In the genomic region with DNA sequence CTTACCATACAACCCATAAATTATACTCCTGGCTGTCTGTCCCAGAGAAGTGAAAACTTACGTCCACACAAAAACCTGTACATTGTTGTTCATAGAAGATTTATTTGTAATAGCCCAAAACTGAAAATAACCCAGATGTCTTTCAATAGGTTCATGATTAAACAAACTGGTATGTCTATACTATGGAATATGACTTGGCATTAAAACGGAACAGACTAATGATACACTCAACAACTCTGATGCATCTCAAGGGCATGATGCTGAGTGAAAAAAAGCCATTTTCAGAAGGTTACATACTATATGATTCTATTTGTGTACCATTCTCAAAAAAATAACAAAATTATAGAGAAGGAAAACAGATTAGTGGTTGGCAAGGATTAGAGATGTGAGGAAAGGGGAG, we compare ENCODE assay signal across 24 cellular contexts. TPM values are rescaled to one million over a fixed set of nuclear protein-coding genes. Genes with fewer than 3 reads are reported as not detected.
DNase-seq lines count a peak whose midpoint lies in the region; ATAC-seq and TF ChIP-seq lines count a peak whose summit lies in the region.
"Had no signal": no experiment of that assay in that cellular context is flagged by ENCODE, and none has a peak within 500 bp of the region (broad histone marks: within the 10 kb centered on the region; RNA-seq: fewer than 3 reads in every experiment).

No MANE protein-coding gene starts in this region.

- H3K27me3 Mint-ChIP-seq in HFFc6 (ENCODE audit: insufficient read depth) = no peaks in the 10 kb centered on the region
- H3K27me3 Mint-ChIP-seq: T-cell had no signal

- peaks cover 40% of the 10 kb centered on the region for H3K4me1 Mint-ChIP-seq in HFFc6 (ENCODE audit: low read depth)
- H3K4me1 Mint-ChIP-seq: T-cell had no signal

- H3K4me3 ChIP-seq in AG10803 (ENCODE audit: low read length) = no peak overlapping the region
- H3K4me3 ChIP-seq: SJCRH30 had no signal

- H3K27ac Mint-ChIP-seq in HFFc6 = peak overlapping the region; percentile 23
- H3K27ac Mint-ChIP-seq: CD8-positive, alpha-beta memory T cell; T-cell had no signal

- no peak; the same call in 1 of the 2 replicates for TF ChIP-seq CTCF in AG10803 (conservative IDR thresholded peaks at IDR 0.05; ENCODE audit: low read length)
- TF ChIP-seq CTCF in HFFc6 (IDR thresholded peaks at IDR 0.05) = no peak
- TF ChIP-seq CTCF in foreskin keratinocyte (conservative IDR thresholded peaks at IDR 0.05) = no peak

- H3K36me3 Mint-ChIP-seq in HFFc6 (ENCODE audit: low read depth) = peaks cover 24% of the 10 kb centered on the region
- H3K36me3 Mint-ChIP-seq: CD8-positive, alpha-beta memory T cell; T-cell had no signal

- DNase-seq in AG10803 (ENCODE audit: low read depth) (peak; percentile 36), HFFc6 (peak; percentile 18), amniotic epithelial cell (ENCODE audit: low read depth) (peak; percentile 17), foreskin keratinocyte (peak; percentile 46 to 84), putamen (ENCODE audit: low spot score) (no peak), NK-92 (lab: John Stamatoyannopoulos, UW; ENCODE audit: unreplicated experiment) (no peak)
- DNase-seq: 8988T; CD8-positive, alpha-beta memory T cell; GF-D8; KG1; NCI-H1092; NCI-H1436; NCI-H1930; NCI-H226; NCI-H510A treated with DMSO at 0.1 percent for 48 hours; NCI-H748 treated with DMSO at 0.1 percent for 48 hours; NK-92 treated with Interleukin-12 subunit alpha and Interleukin-12 subunit beta, amount 100 ng/mL, for 24 hours; SJCRH30; T-cell had no signal

- peaks cover 24% of the 10 kb centered on the region for H3K4me1 ChIP-seq in foreskin keratinocyte
- H3K4me1 ChIP-seq: SJCRH30 had no signal

- no peaks in the 10 kb centered on the region for H3K9me3 Mint-ChIP-seq in HFFc6
- H3K9me3 Mint-ChIP-seq: CD8-positive, alpha-beta memory T cell; T-cell had no signal

- no peak overlapping the region for H3K27ac ChIP-seq in foreskin keratinocyte
- H3K27ac ChIP-seq: C4-2B, SJCRH30 had no signal

- no peak overlapping the region for H3K4me3 Mint-ChIP-seq in HFFc6
- H3K4me3 Mint-ChIP-seq: CD8-positive, alpha-beta memory T cell; T-cell had no signal

- H3K27me3 ChIP-seq in foreskin keratinocyte = no peaks in the 10 kb centered on the region
- H3K27me3 ChIP-seq: SJCRH30 had no signal

- ATAC-seq in foreskin keratinocyte (peak; percentile 91), HG02852 (IDR thresholded peaks at IDR 0.05; ENCODE audit: unreplicated experiment) (no peak)
- ATAC-seq: HCT116, HepG2, Panc1, T-cell had no signal

RNA-seq across cellular contexts. Expression of a gene that starts 11.6 kb away (rescaled TPM):
- 1 to 10 TPM; 4.1 to 9.2 (median 7.3) TPM for total RNA-seq in HFFc6 (2021; fragmentation: NEBNext Ultra II Directional; extraction: Animal tissue kit (Norgen Biotek cat#: 25700))
- 10.8 and 15.6 TPM in 2 replicates for total RNA-seq in foreskin keratinocyte
- polyA plus RNA-seq in foreskin keratinocyte = 13.2 and 19.8 TPM in 2 replicates

Comparison
In these comparisons a context has a peak if more than half of its experiments do, and no peak if none do; other contexts are left out.
1. DNase-seq: peak in AG10803 (single experiment), HFFc6 (single experiment), amniotic epithelial cell (single experiment) and foreskin keratinocyte (2 of 2); none in putamen (single experiment) and NK-92 (single experiment).